ENCODE assay signal across 22 cellular contexts in the genomic region with DNA sequence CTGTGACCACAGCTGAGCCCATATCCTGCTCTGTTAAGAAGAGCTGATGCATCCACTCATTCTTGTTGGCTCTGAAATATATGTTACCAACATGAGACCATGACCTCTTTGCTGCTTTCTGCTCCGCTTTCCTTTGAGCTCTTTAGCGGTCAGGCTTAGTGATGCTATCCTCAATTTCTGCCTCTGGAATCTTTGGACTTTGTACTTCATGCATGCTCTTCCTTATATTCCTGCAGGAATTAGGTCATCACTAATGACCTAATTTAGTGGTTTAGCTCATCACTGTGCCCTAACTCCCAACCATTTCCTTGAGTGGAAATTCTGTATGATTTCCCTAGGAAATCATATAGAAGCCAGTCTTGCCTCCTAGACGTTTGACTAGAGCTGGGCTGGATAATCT.
DNase-seq lines count a peak whose midpoint lies in the region; ATAC-seq and TF ChIP-seq lines count a peak whose summit lies in the region.
"Had no signal": no experiment of that assay in that cellular context is flagged by ENCODE, and none has a peak within 500 bp of the region (broad histone marks: within the 10 kb centered on the region; RNA-seq: fewer than 3 reads in every experiment).

No MANE protein-coding gene starts in this region.

- TF ChIP-seq EP300 in stomach (IDR thresholded peaks at IDR 0.05), result no peak

- DNase-seq in A172 (ENCODE audit: low spot score) (peak; percentile 66), LoVo (ENCODE audit: low spot score) (peak; percentile 15), left colon (no peak), HEK293T (ENCODE audit: extremely low spot score) (no peak), Right ventricle myocardium superior (no peak), stomach (no peak), germinal center (ENCODE audit: low spot score) (no peak)
- no peak for DNase-seq in central memory CD8-positive, alpha-beta T cell (ENCODE audit: low spot score in 2 of 2)
- DNase-seq: 8988T; activated CD4-positive, alpha-beta T cell treated with anti-CD3 and anti-CD28 coated beads, Interleukin-2, amount 10 ng/mL, durations not matched to agents 7 days and 5 days; activated effector memory CD4-positive, alpha-beta T cell treated with anti-CD3 and anti-CD28 coated beads, Interleukin-2, amount 50 U/mL, for 16 hours; amniotic stem cell; cerebellar nuclear complex; effector CD8-positive, alpha-beta T cell; heart right ventricle; NCI-H187 treated with DMSO at 0.1 percent for 48 hours; NCI-H446 treated with DMSO at 0.1 percent for 48 hours; pancreas; T-cell had no signal

- H3K4me1 Mint-ChIP-seq in central memory CD8-positive, alpha-beta T cell, result peaks cover 66% of the 10 kb centered on the region

- peak overlapping the region; percentile 17 for H3K27ac Mint-ChIP-seq in central memory CD8-positive, alpha-beta T cell (ENCODE audit: low read depth)
- H3K27ac Mint-ChIP-seq: activated CD4-positive, alpha-beta T cell treated with anti-CD3 and anti-CD28 coated beads, Interleukin-2, amount 10 ng/mL, durations not matched to agents 7 days and 5 days; stimulated activated naive CD8-positive, alpha-beta T cell treated with anti-CD3 and anti-CD28 coated beads, Interleukin-15, Interleukin-2, amounts not matched to agents 100 ng/mL and 50 ng/mL, for 24 hours had no signal

- no peaks in the 10 kb centered on the region for H3K36me3 ChIP-seq in stomach
- H3K36me3 ChIP-seq: BLaER1, pancreas had no signal

- ATAC-seq in central memory CD8-positive, alpha-beta T cell (replicated peaks; ENCODE audit: extremely low read depth, poor library complexity, severe bottlenecking), result no peak
- ATAC-seq in left colon (peak; percentile 43), Right ventricle myocardium superior (ENCODE audit: poor library complexity) (no peak)
- ATAC-seq: heart right ventricle, T-cell had no signal

- no peak overlapping the region for H3K27ac ChIP-seq in stomach
- H3K27ac ChIP-seq: BLaER1, heart right ventricle had no signal

- H3K4me1 ChIP-seq in stomach, result peaks cover 0 to 19% (median 4%) of the 10 kb centered on the region in 4 donors

- no peaks in the 10 kb centered on the region for H3K27me3 Mint-ChIP-seq in central memory CD8-positive, alpha-beta T cell
- H3K27me3 Mint-ChIP-seq: activated CD4-positive, alpha-beta T cell treated with anti-CD3 and anti-CD28 coated beads, Interleukin-2, amount 10 ng/mL, durations not matched to agents 7 days and 5 days; stimulated activated naive CD8-positive, alpha-beta T cell treated with anti-CD3 and anti-CD28 coated beads, Interleukin-15, Interleukin-2, amounts not matched to agents 100 ng/mL and 50 ng/mL, for 24 hours; T-cell had no signal

- WGBS in stomach, 5 donors, result 73 to 82% (median 77%) methylated on average over 3 of the region's 3 CpGs

- TF ChIP-seq CTCF in stomach (IDR thresholded peaks at IDR 0.05), result no peak

- TF ChIP-seq POLR2A in stomach (IDR thresholded peaks at IDR 0.05), result no peak

- peaks cover 52% of the 10 kb centered on the region for H3K36me3 Mint-ChIP-seq in central memory CD8-positive, alpha-beta T cell (ENCODE audit: insufficient read depth)

- intact Hi-C loops in left colon (cut with DNase I, micrococcal nuclease) (no loop called here), Right ventricle myocardium superior (cut with DNase I) (no loop called here), stomach (cut with DNase I; ENCODE audit: low total_unique reads) (no loop called here)

- no peak overlapping the region for H3K4me3 Mint-ChIP-seq in central memory CD8-positive, alpha-beta T cell
- H3K4me3 Mint-ChIP-seq: activated CD4-positive, alpha-beta T cell treated with anti-CD3 and anti-CD28 coated beads, Interleukin-2, amount 10 ng/mL, durations not matched to agents 7 days and 5 days; stimulated activated naive CD8-positive, alpha-beta T cell treated with anti-CD3 and anti-CD28 coated beads, Interleukin-15, Interleukin-2, amounts not matched to agents 100 ng/mL and 50 ng/mL, for 24 hours had no signal

- CTCF ChIA-PET in HEK293T (lab: Yijun Ruan, JAX), result interaction anchor here (0.9 kb wide), 1 partner anchor 117 kb away, joined by 3 read pairs; no protein-coding TSS in a partner anchor

- no peak overlapping the region for H3K4me3 ChIP-seq in stomach
- H3K4me3 ChIP-seq: BLaER1, heart right ventricle, lung, pancreas had no signal

- POLR2A ChIA-PET in HEK293T (lab: Yijun Ruan, JAX), result no interaction called here

- H3K9me3 Mint-ChIP-seq in central memory CD8-positive, alpha-beta T cell, result no peaks in the 10 kb centered on the region
- H3K9me3 Mint-ChIP-seq: stimulated activated naive CD8-positive, alpha-beta T cell treated with anti-CD3 and anti-CD28 coated beads, Interleukin-15, Interleukin-2, amounts not matched to agents 100 ng/mL and 50 ng/mL, for 24 hours; T-cell had no signal

- H3K27me3 ChIP-seq in stomach, result peaks cover 0 to 5% (median 0%) of the 10 kb centered on the region in 3 donors
- H3K27me3 ChIP-seq: BLaER1, pancreas had no signal

- no peaks in the 10 kb centered on the region for H3K9me3 ChIP-seq in stomach
- H3K9me3 ChIP-seq: BLaER1, heart right ventricle, pancreas had no signal

TF ChIP-seq in HEK293T, 16 proteins besides CTCF, POLR2A, EP300 and RAD21:
- TF ChIP-seq NFRKB (IDR thresholded peaks at IDR 0.05) (no peak), CTBP1 (IDR thresholded peaks at IDR 0.05; ENCODE audit: borderline replicate concordance) (no peak)
TF ChIP-seq in HEK293T: peak in this region for 0.

Comparison
In these comparisons a context has a peak if more than half of its experiments do, and no peak if none do; other contexts are left out.
1. DNase-seq: peak in A172 (single experiment) and LoVo (single experiment); none in central memory CD8-positive, alpha-beta T cell (0 of 2), left colon (0 of 2), HEK293T (single experiment), Right ventricle myocardium superior (single experiment), stomach (single experiment) and germinal center (single experiment).